ENCODE assay signal across 1 cellular context in the genomic region with DNA sequence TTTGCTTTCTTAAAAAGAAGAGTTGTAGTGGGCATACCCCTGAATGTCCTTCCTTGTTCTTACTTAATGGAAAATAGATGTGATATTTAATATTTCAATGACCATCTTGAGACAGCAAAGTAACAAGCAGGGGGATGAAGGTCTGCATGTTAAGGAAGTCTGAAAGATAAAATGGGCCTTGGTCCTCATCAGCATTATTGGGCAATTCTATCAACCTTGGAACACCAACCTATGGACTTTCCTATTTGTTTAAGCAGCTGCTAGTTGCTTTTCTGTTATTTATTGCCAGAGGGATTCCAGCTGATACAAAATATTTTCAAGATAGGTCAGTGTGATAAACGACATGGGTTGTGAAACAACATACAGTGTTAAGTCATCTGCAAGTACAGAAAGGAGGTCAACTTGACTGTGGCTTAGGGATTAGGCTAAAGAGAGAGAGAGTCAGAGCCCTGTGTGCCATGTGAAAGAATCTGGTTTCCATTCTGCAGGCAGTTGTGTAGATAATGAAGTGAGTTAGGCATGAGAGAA.
TF ChIP-seq lines count a peak whose summit lies in the region.

No MANE protein-coding gene starts in this region.

TF ChIP-seq in liver, 16 proteins besides CTCF, POLR2A, EP300 and RAD21 (continued from another document):
- TF ChIP-seq HNF4A (conservative IDR thresholded peaks at IDR 0.05) (peak; percentile 98 to 99), GABPA (IDR thresholded peaks at IDR 0.05 in 1 of 2, conservative IDR thresholded peaks at IDR 0.05 in 1 of 2) (peak in 1 of 2 donors; percentile 69), YY1 (IDR thresholded peaks at IDR 0.05) (peak; percentile 89), FOXA2 (IDR thresholded peaks at IDR 0.05) (peak; percentile 92), TAF1 (conservative IDR thresholded peaks at IDR 0.05) (no peak), HNF4G (IDR thresholded peaks at IDR 0.05) (peak; percentile 93), JUND (IDR thresholded peaks at IDR 0.05) (peak; percentile 93 to 95), NR2F2 (IDR thresholded peaks at IDR 0.05) (peak; percentile 81)
- TF ChIP-seq, protein P1, sequence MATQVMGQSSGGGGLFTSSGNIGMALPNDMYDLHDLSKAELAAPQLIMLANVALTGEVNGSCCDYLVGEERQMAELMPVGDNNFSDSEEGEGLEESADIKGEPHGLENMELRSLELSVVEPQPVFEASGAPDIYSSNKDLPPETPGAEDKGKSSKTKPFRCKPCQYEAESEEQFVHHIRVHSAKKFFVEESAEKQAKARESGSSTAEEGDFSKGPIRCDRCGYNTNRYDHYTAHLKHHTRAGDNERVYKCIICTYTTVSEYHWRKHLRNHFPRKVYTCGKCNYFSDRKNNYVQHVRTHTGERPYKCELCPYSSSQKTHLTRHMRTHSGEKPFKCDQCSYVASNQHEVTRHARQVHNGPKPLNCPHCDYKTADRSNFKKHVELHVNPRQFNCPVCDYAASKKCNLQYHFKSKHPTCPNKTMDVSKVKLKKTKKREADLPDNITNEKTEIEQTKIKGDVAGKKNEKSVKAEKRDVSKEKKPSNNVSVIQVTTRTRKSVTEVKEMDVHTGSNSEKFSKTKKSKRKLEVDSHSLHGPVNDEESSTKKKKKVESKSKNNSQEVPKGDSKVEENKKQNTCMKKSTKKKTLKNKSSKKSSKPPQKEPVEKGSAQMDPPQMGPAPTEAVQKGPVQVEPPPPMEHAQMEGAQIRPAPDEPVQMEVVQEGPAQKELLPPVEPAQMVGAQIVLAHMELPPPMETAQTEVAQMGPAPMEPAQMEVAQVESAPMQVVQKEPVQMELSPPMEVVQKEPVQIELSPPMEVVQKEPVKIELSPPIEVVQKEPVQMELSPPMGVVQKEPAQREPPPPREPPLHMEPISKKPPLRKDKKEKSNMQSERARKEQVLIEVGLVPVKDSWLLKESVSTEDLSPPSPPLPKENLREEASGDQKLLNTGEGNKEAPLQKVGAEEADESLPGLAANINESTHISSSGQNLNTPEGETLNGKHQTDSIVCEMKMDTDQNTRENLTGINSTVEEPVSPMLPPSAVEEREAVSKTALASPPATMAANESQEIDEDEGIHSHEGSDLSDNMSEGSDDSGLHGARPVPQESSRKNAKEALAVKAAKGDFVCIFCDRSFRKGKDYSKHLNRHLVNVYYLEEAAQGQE (IDR thresholded peaks at IDR 0.05): peak; percentile 90
- TF ChIP-seq, protein P2, sequence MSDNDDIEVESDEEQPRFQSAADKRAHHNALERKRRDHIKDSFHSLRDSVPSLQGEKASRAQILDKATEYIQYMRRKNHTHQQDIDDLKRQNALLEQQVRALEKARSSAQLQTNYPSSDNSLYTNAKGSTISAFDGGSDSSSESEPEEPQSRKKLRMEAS (IDR thresholded peaks at IDR 0.05): peak; percentile 81
- TF ChIP-seq, protein P3, sequence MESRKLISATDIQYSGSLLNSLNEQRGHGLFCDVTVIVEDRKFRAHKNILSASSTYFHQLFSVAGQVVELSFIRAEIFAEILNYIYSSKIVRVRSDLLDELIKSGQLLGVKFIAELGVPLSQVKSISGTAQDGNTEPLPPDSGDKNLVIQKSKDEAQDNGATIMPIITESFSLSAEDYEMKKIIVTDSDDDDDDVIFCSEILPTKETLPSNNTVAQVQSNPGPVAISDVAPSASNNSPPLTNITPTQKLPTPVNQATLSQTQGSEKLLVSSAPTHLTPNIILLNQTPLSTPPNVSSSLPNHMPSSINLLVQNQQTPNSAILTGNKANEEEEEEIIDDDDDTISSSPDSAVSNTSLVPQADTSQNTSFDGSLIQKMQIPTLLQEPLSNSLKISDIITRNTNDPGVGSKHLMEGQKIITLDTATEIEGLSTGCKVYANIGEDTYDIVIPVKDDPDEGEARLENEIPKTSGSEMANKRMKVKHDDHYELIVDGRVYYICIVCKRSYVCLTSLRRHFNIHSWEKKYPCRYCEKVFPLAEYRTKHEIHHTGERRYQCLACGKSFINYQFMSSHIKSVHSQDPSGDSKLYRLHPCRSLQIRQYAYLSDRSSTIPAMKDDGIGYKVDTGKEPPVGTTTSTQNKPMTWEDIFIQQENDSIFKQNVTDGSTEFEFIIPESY (IDR thresholded peaks at IDR 0.05): peak; percentile 94
